8 cellular contexts compared by ENCODE assay signal in the genomic region with DNA sequence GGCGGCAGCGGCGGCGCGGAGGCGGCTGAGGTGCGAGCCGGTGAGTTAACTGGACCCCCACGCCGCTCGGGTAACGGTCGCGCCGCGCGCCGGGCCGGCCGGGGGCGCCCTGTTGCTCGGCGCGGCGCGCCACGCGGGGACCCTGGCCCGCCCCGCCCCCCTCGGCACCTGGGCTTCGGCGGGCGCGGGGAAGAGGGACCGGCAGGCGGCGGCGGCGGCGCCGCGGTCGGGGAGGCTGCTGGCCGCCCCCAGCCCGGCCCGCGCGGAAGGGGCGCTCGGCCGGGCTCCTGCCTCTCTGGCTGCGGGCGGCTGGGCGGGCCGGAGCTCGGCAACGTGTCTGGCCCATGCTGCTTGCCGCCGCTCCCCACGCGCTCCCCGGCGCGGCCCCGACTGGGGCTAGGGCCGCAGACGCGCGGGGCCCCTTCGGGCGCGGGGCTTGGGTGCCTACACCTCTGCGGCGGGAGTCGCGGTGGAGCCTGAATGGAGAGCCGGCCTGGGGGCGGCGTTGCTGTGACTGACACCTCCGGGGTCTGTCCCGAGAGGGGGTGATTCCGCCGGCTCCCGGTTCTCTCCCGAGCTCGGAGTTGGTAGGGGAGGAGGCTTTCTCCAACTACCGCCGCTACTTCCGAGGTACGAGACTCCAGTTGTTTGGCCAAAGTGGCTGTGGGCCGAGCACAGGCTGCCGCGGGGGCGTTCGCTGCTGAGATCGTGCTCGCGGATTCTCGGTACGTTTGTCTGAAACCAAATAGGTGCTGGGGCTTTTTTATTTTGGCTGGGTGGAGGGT. TPM values are rescaled to one million over a fixed set of nuclear protein-coding genes. Genes with fewer than 3 reads are reported as not detected.
DNase-seq lines count a peak whose midpoint lies in the region; ATAC-seq, FAIRE-seq and TF ChIP-seq lines count a peak whose summit lies in the region.

No MANE protein-coding gene starts in this region.

- H3K4me3 ChIP-seq in PC-9 (peak overlapping the region; percentile 71), gastroesophageal sphincter (peak overlapping the region; percentile 76 to 92)

- POLR2A ChIA-PET in PC-9 (lab: Charles Lee; ENCODE audit: unreplicated experiment), result interaction anchor here (0.6 to 0.7 kb wide), 3 partner anchors 338 to 860 kb away, joined by 4 to 5 read pairs (median 4); no protein-coding TSS in a partner anchor

- H3K4me3 Mint-ChIP-seq in CD14-positive monocyte, result peak overlapping the region; percentile 90 to 100

- H3K9me3 ChIP-seq in PC-9 (ENCODE audit: insufficient read depth, low read depth) (no peaks in the 10 kb centered on the region), gastroesophageal sphincter (no peaks in the 10 kb centered on the region)

- H3K36me3 ChIP-seq in PC-9 (ENCODE audit: low read depth) (no peaks in the 10 kb centered on the region), gastroesophageal sphincter (no peaks in the 10 kb centered on the region)

- peak overlapping the region; percentile 95 for H3K4me2 ChIP-seq in PC-9

- peak overlapping the region; percentile 92 for H2AFZ ChIP-seq in PC-9

- peak; percentile 32 for TF ChIP-seq POLR2A in GM19099 (IDR thresholded peaks at IDR 0.05; ENCODE audit: extremely low read depth, insufficient read length, low read depth)
- TF ChIP-seq POLR2A in gastroesophageal sphincter (IDR thresholded peaks at IDR 0.05), result no peak

- no peaks in the 10 kb centered on the region for H3K9me2 ChIP-seq in PC-9 (ENCODE audit: insufficient read depth)

- intact Hi-C loops in CD14-positive monocyte (cut with micrococcal nuclease), result no loop called here
- intact Hi-C loops in PC-9 (cut with micrococcal nuclease; ENCODE audit: unreplicated experiment), result loop anchor here (2.0 to 10.0 kb wide), 8 partner anchors 95 to 1099 kb away; partner anchors contain the start of genes CYCS, FAM221A, IGF2BP3 and OSBPL3

- H3K27ac ChIP-seq in PC-9 (peak overlapping the region; percentile 1; the same call in 1 of the 2 replicates), gastroesophageal sphincter (peak overlapping the region in 3 of 4 donors; percentile 86 to 87 (median 86))

- ATAC-seq in HG03159 (IDR thresholded peaks at IDR 0.05; ENCODE audit: unreplicated experiment) (peak; percentile 32), gastroesophageal sphincter (peak; percentile 46)

- no peak for FAIRE-seq in urothelium cell line (lab: Jason Lieb, UNC)

- H3K4me1 Mint-ChIP-seq in CD14-positive monocyte, result peaks cover 22% of the 10 kb centered on the region

- CTCF ChIA-PET in PC-9 (lab: Charles Lee), result interaction anchor here (0.6 to 0.7 kb wide), 3 partner anchors 239 to 889 kb away, joined by 3 to 5 read pairs (median 3); no protein-coding TSS in a partner anchor

- no peaks in the 10 kb centered on the region for H3K27me3 ChIP-seq in PC-9 (ENCODE audit: insufficient read depth, low read depth)
- no peaks in the 10 kb centered on the region for H3K27me3 ChIP-seq in gastroesophageal sphincter

- TF ChIP-seq EP300 in gastroesophageal sphincter (IDR thresholded peaks at IDR 0.05), result no peak

- 0% methylated on average over 7 of the region's 101 CpGs; no CpG with 5 or more reads in 1 of the 2 donors for WGBS in gastroesophageal sphincter (ENCODE audit: low coverage in 1 of 2), 2 donors

- peaks cover 50% of the 10 kb centered on the region for H3K79me2 ChIP-seq in PC-9 (ENCODE audit: low read depth)

- TF ChIP-seq CTCF in CD14-positive monocyte (IDR thresholded peaks at IDR 0.05) (no peak), PC-9 (conservative IDR thresholded peaks at IDR 0.05) (no peak), gastroesophageal sphincter (IDR thresholded peaks at IDR 0.05) (no peak)

- peaks cover 11% of the 10 kb centered on the region; the same call in 1 of the 2 replicates for H3F3A ChIP-seq in PC-9 (ENCODE audit: insufficient read depth, low read depth)

- H3K4me1 ChIP-seq in PC-9 (replicated peaks; ENCODE audit: insufficient read depth) (peaks cover 24% of the 10 kb centered on the region), gastroesophageal sphincter (peaks cover 0 to 25% (median 0%) of the 10 kb centered on the region in 3 donors)

- peaks cover 31 to 48% (median 46%) of the 10 kb centered on the region in 3 donors for H3K27me3 Mint-ChIP-seq in CD14-positive monocyte (ENCODE audit: low read depth in 3 of 3)

- H4K20me1 ChIP-seq in PC-9 (ENCODE audit: insufficient read depth), result peaks cover 27% of the 10 kb centered on the region

- BruUV-seq in PC-9 (replicated peaks; lab: Mats Ljungman, UMichigan), result no TSS peak

- H3K27ac Mint-ChIP-seq in CD14-positive monocyte, result peak overlapping the region in 2 of 7 donors; percentile 66 to 79

- H3K36me3 Mint-ChIP-seq in CD14-positive monocyte, result peaks cover 0 to 6% of the 10 kb centered on the region in 2 donors

- H3K9me3 Mint-ChIP-seq in CD14-positive monocyte, result peaks cover 0 to 7% (median 2%) of the 10 kb centered on the region in 7 donors

- DNase-seq in CD14-positive monocyte (ENCODE audit: low spot score) (no peak), PC-9 (peak; percentile 59 to 61), activated gamma-delta T cell treated with Interleukin-2 at 50 U/mL for 16 hours (peak; percentile 23), nucleus accumbens (lab: John Stamatoyannopoulos, UW) (peak in 31 of 56 donors; percentile 5 to 72 (median 25)), urothelium cell line (ENCODE audit: low spot score) (peak; percentile 58)

RNA-seq across cellular contexts. Expression of gene PALS2, which starts 0.5 kb away (rescaled TPM):
- 1 to 10 TPM; 2.8 to 3.0 TPM for polyA plus RNA-seq in CD14-positive monocyte
- total RNA-seq in PC-9 (2021), result 35.8 and 42.4 TPM in 2 replicates
- 10 to 100 TPM; 14.0 to 25.2 (median 19.6) TPM for total RNA-seq in gastroesophageal sphincter
